ENCODE assay signal across 19 cellular contexts in genomic region chr4:127131527-127131926, GRCh38.
A peak's percentile ranks its signal among the peaks of the same experiment; 100 is the strongest.
DNase-seq lines count a peak whose midpoint lies in the region; ATAC-seq lines count a peak whose summit lies in the region.
"Had no signal": no experiment of that assay in that cellular context is flagged by ENCODE, and none has a peak within 500 bp of the region (broad histone marks: within the 10 kb centered on the region; RNA-seq: fewer than 3 reads in every experiment).

No MANE protein-coding gene starts in this region.

- no peak for ATAC-seq in HG03159 (IDR thresholded peaks at IDR 0.05; ENCODE audit: unreplicated experiment)
- no peak for ATAC-seq in HG03175 (IDR thresholded peaks at IDR 0.05; ENCODE audit: unreplicated experiment)
- ATAC-seq: Panc1 had no signal

- DNase-seq in NCI-H345 (lab: John Stamatoyannopoulos, UW) (peak; percentile 16), NCI-H345 treated with DMSO at 0.1 percent for 48 hours (lab: John Stamatoyannopoulos, UW; ENCODE audit: unreplicated experiment) (no peak), NCI-H1092 treated with DMSO at 0.1 percent for 48 hours (lab: John Stamatoyannopoulos, UW) (peak; percentile 85), NCI-H69 (lab: John Stamatoyannopoulos, UW) (peak; percentile 53), pons (ENCODE audit: low spot score) (peak; percentile 14)
- DNase-seq: DMS79; H7; Karpas-422; MV-4-11; NCI-H1694; NCI-H2171; NCI-H446; NCI-H526; NK-92 treated with Interleukin-12 subunit alpha and Interleukin-12 subunit beta, amount 100 ng/mL, for 24 hours; SIG-M5; T-helper 1 cell had no signal
